ENCODE assay signal across 1 cellular context in the genomic region with DNA sequence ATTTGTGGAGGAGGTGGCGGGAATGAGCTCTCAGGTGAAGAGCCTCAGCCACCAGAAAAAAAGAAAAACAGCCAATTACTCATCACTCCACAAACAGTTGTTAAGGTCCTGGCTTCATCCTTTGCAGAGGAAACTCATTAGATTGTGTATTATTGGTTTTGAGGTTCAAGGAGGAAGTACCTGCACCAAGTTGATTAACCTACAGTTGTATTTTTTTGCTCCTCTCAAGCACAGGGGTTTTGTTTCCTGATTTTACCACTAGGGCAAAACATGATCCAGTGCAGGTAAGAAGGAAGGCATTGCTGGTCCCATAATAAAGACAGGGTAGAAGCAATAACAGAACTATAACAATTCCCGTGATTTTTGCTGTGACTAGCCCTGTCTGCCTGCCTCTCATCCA.
TF ChIP-seq lines count a peak whose summit lies in the region.

No MANE protein-coding gene starts in this region.

TF ChIP-seq in HepG2, 621 proteins besides CTCF, POLR2A, EP300 and RAD21:
- TF ChIP-seq, protein P1, sequence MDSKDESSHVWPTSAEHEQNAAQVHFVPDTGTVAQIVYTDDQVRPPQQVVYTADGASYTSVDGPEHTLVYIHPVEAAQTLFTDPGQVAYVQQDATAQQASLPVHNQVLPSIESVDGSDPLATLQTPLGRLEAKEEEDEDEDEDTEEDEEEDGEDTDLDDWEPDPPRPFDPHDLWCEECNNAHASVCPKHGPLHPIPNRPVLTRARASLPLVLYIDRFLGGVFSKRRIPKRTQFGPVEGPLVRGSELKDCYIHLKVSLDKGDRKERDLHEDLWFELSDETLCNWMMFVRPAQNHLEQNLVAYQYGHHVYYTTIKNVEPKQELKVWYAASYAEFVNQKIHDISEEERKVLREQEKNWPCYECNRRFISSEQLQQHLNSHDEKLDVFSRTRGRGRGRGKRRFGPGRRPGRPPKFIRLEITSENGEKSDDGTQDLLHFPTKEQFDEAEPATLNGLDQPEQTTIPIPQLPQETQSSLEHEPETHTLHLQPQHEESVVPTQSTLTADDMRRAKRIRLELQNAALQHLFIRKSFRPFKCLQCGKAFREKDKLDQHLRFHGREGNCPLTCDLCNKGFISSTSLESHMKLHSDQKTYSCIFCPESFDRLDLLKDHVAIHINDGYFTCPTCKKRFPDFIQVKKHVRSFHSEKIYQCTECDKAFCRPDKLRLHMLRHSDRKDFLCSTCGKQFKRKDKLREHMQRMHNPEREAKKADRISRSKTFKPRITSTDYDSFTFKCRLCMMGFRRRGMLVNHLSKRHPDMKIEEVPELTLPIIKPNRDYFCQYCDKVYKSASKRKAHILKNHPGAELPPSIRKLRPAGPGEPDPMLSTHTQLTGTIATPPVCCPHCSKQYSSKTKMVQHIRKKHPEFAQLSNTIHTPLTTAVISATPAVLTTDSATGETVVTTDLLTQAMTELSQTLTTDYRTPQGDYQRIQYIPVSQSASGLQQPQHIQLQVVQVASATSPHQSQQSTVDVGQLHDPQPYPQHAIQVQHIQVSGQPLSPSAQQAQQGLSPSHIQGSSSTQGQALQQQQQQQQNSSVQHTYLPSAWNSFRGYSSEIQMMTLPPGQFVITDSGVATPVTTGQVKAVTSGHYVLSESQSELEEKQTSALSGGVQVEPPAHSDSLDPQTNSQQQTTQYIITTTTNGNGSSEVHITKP (CRISPR knock-in tag; IDR thresholded peaks at IDR 0.05; ENCODE audit: low read depth): no peak
- no peak for TF ChIP-seq KLF12 (CRISPR knock-in tag; IDR thresholded peaks at IDR 0.05; ENCODE audit: borderline replicate concordance)
- no peak for TF ChIP-seq SCMH1 (CRISPR knock-in tag; IDR thresholded peaks at IDR 0.05; ENCODE audit: borderline replicate concordance)
- TF ChIP-seq, protein P2, sequence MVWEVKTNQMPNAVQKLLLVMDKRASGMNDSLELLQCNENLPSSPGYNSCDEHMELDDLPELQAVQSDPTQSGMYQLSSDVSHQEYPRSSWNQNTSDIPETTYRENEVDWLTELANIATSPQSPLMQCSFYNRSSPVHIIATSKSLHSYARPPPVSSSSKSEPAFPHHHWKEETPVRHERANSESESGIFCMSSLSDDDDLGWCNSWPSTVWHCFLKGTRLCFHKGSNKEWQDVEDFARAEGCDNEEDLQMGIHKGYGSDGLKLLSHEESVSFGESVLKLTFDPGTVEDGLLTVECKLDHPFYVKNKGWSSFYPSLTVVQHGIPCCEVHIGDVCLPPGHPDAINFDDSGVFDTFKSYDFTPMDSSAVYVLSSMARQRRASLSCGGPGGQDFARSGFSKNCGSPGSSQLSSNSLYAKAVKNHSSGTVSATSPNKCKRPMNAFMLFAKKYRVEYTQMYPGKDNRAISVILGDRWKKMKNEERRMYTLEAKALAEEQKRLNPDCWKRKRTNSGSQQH (CRISPR knock-in tag; IDR thresholded peaks at IDR 0.05; ENCODE audit: low read depth): no peak
- TF ChIP-seq, protein P3, sequence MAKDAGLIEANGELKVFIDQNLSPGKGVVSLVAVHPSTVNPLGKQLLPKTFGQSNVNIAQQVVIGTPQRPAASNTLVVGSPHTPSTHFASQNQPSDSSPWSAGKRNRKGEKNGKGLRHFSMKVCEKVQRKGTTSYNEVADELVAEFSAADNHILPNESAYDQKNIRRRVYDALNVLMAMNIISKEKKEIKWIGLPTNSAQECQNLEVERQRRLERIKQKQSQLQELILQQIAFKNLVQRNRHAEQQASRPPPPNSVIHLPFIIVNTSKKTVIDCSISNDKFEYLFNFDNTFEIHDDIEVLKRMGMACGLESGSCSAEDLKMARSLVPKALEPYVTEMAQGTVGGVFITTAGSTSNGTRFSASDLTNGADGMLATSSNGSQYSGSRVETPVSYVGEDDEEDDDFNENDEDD (CRISPR knock-in tag; IDR thresholded peaks at IDR 0.05; ENCODE audit: borderline replicate concordance): no peak
- TF ChIP-seq CENPX (CRISPR knock-in tag; IDR thresholded peaks at IDR 0.05): no peak
- TF ChIP-seq, protein P4, sequence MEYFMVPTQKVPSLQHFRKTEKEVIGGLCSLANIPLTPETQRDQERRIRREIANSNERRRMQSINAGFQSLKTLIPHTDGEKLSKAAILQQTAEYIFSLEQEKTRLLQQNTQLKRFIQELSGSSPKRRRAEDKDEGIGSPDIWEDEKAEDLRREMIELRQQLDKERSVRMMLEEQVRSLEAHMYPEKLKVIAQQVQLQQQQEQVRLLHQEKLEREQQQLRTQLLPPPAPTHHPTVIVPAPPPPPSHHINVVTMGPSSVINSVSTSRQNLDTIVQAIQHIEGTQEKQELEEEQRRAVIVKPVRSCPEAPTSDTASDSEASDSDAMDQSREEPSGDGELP (IDR thresholded peaks at IDR 0.05; ENCODE audit: borderline replicate concordance, low read depth): no peak
- TF ChIP-seq, protein P5, sequence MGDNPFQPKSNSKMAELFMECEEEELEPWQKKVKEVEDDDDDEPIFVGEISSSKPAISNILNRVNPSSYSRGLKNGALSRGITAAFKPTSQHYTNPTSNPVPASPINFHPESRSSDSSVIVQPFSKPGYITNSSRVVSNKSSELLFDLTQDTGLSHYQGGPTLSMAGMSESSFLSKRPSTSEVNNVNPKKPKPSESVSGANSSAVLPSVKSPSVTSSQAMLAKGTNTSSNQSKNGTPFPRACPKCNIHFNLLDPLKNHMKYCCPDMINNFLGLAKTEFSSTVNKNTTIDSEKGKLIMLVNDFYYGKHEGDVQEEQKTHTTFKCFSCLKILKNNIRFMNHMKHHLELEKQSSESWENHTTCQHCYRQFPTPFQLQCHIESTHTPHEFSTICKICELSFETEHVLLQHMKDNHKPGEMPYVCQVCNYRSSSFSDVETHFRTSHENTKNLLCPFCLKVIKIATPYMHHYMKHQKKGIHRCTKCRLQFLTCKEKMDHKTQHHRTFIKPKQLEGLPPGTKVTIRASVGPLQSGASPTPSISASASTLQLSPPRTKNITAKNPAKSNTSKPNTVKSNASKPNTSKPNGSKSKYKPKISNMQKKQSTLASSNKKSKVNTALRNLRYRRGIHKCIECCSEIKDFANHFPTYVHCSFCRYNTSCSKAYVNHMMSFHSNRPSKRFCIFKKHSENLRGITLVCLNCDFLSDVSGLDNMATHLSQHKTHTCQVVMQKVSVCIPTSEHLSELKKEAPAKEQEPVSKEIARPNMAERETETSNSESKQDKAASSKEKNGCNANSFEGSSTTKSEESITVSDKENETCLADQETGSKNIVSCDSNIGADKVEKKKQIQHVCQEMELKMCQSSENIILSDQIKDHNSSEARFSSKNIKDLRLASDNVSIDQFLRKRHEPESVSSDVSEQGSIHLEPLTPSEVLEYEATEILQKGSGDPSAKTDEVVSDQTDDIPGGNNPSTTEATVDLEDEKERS (CRISPR knock-in tag; IDR thresholded peaks at IDR 0.05): no peak
- no peak for TF ChIP-seq ZBTB21 (CRISPR knock-in tag; IDR thresholded peaks at IDR 0.05)
- no peak for TF ChIP-seq RFX1 (IDR thresholded peaks at IDR 0.05)
- no peak for TF ChIP-seq ATF1 (CRISPR knock-in tag; IDR thresholded peaks at IDR 0.05)
- TF ChIP-seq, protein P6, sequence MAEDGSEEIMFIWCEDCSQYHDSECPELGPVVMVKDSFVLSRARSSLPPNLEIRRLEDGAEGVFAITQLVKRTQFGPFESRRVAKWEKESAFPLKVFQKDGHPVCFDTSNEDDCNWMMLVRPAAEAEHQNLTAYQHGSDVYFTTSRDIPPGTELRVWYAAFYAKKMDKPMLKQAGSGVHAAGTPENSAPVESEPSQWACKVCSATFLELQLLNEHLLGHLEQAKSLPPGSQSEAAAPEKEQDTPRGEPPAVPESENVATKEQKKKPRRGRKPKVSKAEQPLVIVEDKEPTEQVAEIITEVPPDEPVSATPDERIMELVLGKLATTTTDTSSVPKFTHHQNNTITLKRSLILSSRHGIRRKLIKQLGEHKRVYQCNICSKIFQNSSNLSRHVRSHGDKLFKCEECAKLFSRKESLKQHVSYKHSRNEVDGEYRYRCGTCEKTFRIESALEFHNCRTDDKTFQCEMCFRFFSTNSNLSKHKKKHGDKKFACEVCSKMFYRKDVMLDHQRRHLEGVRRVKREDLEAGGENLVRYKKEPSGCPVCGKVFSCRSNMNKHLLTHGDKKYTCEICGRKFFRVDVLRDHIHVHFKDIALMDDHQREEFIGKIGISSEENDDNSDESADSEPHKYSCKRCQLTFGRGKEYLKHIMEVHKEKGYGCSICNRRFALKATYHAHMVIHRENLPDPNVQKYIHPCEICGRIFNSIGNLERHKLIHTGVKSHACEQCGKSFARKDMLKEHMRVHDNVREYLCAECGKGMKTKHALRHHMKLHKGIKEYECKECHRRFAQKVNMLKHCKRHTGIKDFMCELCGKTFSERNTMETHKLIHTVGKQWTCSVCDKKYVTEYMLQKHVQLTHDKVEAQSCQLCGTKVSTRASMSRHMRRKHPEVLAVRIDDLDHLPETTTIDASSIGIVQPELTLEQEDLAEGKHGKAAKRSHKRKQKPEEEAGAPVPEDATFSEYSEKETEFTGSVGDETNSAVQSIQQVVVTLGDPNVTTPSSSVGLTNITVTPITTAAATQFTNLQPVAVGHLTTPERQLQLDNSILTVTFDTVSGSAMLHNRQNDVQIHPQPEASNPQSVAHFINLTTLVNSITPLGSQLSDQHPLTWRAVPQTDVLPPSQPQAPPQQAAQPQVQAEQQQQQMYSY (CRISPR knock-in tag; IDR thresholded peaks at IDR 0.05): no peak
- TF ChIP-seq ZNF432 (CRISPR knock-in tag; IDR thresholded peaks at IDR 0.05; ENCODE audit: borderline replicate concordance): no peak
- TF ChIP-seq RAD51 (IDR thresholded peaks at IDR 0.05; ENCODE audit: borderline replicate concordance): no peak
- TF ChIP-seq, protein P7, sequence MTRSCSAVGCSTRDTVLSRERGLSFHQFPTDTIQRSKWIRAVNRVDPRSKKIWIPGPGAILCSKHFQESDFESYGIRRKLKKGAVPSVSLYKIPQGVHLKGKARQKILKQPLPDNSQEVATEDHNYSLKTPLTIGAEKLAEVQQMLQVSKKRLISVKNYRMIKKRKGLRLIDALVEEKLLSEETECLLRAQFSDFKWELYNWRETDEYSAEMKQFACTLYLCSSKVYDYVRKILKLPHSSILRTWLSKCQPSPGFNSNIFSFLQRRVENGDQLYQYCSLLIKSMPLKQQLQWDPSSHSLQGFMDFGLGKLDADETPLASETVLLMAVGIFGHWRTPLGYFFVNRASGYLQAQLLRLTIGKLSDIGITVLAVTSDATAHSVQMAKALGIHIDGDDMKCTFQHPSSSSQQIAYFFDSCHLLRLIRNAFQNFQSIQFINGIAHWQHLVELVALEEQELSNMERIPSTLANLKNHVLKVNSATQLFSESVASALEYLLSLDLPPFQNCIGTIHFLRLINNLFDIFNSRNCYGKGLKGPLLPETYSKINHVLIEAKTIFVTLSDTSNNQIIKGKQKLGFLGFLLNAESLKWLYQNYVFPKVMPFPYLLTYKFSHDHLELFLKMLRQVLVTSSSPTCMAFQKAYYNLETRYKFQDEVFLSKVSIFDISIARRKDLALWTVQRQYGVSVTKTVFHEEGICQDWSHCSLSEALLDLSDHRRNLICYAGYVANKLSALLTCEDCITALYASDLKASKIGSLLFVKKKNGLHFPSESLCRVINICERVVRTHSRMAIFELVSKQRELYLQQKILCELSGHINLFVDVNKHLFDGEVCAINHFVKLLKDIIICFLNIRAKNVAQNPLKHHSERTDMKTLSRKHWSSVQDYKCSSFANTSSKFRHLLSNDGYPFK (CRISPR knock-in tag; IDR thresholded peaks at IDR 0.05; ENCODE audit: borderline replicate concordance): no peak
- TF ChIP-seq, protein P8, sequence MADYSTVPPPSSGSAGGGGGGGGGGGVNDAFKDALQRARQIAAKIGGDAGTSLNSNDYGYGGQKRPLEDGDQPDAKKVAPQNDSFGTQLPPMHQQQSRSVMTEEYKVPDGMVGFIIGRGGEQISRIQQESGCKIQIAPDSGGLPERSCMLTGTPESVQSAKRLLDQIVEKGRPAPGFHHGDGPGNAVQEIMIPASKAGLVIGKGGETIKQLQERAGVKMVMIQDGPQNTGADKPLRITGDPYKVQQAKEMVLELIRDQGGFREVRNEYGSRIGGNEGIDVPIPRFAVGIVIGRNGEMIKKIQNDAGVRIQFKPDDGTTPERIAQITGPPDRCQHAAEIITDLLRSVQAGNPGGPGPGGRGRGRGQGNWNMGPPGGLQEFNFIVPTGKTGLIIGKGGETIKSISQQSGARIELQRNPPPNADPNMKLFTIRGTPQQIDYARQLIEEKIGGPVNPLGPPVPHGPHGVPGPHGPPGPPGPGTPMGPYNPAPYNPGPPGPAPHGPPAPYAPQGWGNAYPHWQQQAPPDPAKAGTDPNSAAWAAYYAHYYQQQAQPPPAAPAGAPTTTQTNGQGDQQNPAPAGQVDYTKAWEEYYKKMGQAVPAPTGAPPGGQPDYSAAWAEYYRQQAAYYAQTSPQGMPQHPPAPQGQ (CRISPR knock-in tag; IDR thresholded peaks at IDR 0.05; ENCODE audit: borderline replicate concordance): no peak
- no peak for TF ChIP-seq TEAD2 (CRISPR knock-in tag; IDR thresholded peaks at IDR 0.05)
- TF ChIP-seq BORCS8-MEF2B (CRISPR knock-in tag; IDR thresholded peaks at IDR 0.05): no peak
